ENCODE assay signal across 1 cellular context in genomic region chr7:100603697-100604077, GRCh38.
A peak's percentile ranks its signal among the peaks of the same experiment; 100 is the strongest.
TF ChIP-seq lines count a peak whose summit lies in the region.

No MANE protein-coding gene starts in this region.

TF ChIP-seq in HEK293T, 16 proteins besides CTCF, POLR2A, EP300 and RAD21:
- TF ChIP-seq L3MBTL2 (conservative IDR thresholded peaks at IDR 0.05), result peak; percentile 83
- TF ChIP-seq SUZ12 (IDR thresholded peaks at IDR 0.05), result no peak
